In the genomic region with DNA sequence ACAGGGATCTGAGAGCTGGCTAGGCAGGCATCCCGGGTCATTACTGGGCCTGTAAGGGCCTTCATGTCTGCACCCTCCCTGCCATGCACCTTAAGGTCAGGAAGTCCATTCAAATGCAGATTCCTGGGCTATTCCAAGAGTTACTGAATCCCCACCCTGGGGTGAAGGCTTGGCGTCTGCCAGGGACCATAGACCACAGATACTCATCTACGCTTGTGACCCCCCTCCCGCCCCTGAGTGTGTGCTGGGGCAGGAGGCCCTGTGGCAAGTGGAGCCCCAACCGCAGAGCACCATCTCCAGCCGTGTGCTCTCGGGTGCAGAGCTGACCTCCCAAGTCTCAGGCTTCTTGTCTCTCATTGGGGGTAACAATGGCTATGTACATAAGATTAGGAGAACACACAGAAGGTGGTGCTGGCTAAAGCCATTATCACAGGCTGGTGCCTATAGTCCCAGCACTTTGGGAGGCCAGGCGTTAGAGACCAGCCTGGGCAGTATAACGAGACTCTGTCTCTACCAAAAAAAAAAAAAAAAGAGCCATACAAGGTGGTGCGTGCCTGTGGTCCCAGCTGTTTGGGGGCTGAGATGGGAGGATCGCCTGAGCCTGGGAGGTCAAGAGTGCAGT, we compare ENCODE assay signal across 1 cellular context.
TF ChIP-seq lines count a peak whose summit lies in the region.

No MANE protein-coding gene starts in this region.

TF ChIP-seq in GM23338, 12 proteins besides CTCF, POLR2A, EP300 and RAD21 (continued from another document):
- TF ChIP-seq, protein P1, sequence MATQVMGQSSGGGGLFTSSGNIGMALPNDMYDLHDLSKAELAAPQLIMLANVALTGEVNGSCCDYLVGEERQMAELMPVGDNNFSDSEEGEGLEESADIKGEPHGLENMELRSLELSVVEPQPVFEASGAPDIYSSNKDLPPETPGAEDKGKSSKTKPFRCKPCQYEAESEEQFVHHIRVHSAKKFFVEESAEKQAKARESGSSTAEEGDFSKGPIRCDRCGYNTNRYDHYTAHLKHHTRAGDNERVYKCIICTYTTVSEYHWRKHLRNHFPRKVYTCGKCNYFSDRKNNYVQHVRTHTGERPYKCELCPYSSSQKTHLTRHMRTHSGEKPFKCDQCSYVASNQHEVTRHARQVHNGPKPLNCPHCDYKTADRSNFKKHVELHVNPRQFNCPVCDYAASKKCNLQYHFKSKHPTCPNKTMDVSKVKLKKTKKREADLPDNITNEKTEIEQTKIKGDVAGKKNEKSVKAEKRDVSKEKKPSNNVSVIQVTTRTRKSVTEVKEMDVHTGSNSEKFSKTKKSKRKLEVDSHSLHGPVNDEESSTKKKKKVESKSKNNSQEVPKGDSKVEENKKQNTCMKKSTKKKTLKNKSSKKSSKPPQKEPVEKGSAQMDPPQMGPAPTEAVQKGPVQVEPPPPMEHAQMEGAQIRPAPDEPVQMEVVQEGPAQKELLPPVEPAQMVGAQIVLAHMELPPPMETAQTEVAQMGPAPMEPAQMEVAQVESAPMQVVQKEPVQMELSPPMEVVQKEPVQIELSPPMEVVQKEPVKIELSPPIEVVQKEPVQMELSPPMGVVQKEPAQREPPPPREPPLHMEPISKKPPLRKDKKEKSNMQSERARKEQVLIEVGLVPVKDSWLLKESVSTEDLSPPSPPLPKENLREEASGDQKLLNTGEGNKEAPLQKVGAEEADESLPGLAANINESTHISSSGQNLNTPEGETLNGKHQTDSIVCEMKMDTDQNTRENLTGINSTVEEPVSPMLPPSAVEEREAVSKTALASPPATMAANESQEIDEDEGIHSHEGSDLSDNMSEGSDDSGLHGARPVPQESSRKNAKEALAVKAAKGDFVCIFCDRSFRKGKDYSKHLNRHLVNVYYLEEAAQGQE (IDR thresholded peaks at IDR 0.05; ENCODE audit: unreplicated experiment) = no peak
- TF ChIP-seq POLR2AphosphoS5 (IDR thresholded peaks at IDR 0.05; ENCODE audit: low read depth) = no peak
- TF ChIP-seq EZH2 (IDR thresholded peaks at IDR 0.05; ENCODE audit: low read depth, unreplicated experiment) = no peak
- peak; percentile 6; the same call in 1 of the 2 replicates for TF ChIP-seq ZNF462 (CRISPR knock-in tag; IDR thresholded peaks at IDR 0.05)
- TF ChIP-seq CREB1 (CRISPR knock-in tag; IDR thresholded peaks at IDR 0.05; ENCODE audit: low read depth) = no peak
